Comparison of ENCODE assay signal across 31 cellular contexts in the genomic region with DNA sequence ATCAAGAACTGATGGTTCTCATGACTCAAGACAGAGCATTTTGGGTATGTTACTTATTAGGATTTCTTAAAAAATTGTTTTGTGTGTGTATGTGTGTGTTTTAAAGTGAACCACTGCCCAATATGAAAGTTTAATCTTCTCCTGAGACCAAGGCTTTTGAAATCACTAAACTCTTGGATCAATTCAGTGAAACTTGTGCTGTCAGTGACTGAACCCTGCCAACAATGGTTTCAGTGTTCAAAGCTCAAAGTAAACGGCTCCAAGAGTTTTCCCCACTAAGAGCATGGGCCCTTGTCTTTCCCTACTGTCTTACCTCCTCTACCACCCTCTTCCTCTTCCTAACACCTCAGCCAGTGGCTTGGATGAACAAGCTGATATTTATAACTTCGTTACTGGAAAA. TPM values are rescaled to one million over a fixed set of nuclear protein-coding genes. Genes with fewer than 3 reads are reported as not detected.
DNase-seq lines count a peak whose midpoint lies in the region; ATAC-seq and TF ChIP-seq lines count a peak whose summit lies in the region.
"Had no signal": no experiment of that assay in that cellular context is flagged by ENCODE, and none has a peak within 500 bp of the region (broad histone marks: within the 10 kb centered on the region; RNA-seq: fewer than 3 reads in every experiment).

No MANE protein-coding gene starts in this region.

- H3K4me1 ChIP-seq in ACC112 (ENCODE audit: control insufficient read depth, insufficient read depth, low read length, unreplicated experiment) (peaks cover 31% of the 10 kb centered on the region), Panc1 (ENCODE audit: control insufficient read depth, insufficient read depth, low read length) (peaks cover 5% of the 10 kb centered on the region; the same call in 1 of the 2 replicates)
- H3K4me1 ChIP-seq: BLaER1, neural progenitor cell, Peyer's patch, upper lobe of right lung had no signal

- H3K27ac ChIP-seq in ACC112 (ENCODE audit: low read depth, low read length) (0 out of 2 replicates have a peak overlapping the region, but pooled peaks have one; percentile 13), Panc1 (ENCODE audit: low read length) (no peak overlapping the region)
- H3K27ac ChIP-seq: BLaER1, neural progenitor cell, Peyer's patch, sigmoid colon, suprapubic skin, upper lobe of right lung had no signal

- intact Hi-C loops in Panc1 (cut with micrococcal nuclease; ENCODE audit: unreplicated experiment): no loop called here

- BruUV-seq in Panc1 (replicated peaks; lab: Mats Ljungman, UMichigan): TSS peak; percentile 99

- H2AFZ ChIP-seq in ACC112 (ENCODE audit: low read length, unreplicated experiment): no peak overlapping the region
- H2AFZ ChIP-seq: neural progenitor cell had no signal

- DNase-seq in Panc1 (ENCODE audit: low read depth, low spot score) (no peak), medulla oblongata (ENCODE audit: extremely low spot score) (peak; percentile 41), COLO829 (ENCODE audit: low spot score) (no peak), AG08395 (ENCODE audit: low spot score) (no peak)
- DNase-seq in activated CD4-positive, alpha-beta T cell treated with anti-CD3 and anti-CD28 coated beads for 4 hours: no peak
- DNase-seq: ACHN; activated CD4-positive, alpha-beta T cell treated with anti-CD3 and anti-CD28 coated beads, Interleukin-2, amount 50 U/mL, for 48 hours; activated naive CD4-positive, alpha-beta T cell treated with anti-CD3 and anti-CD28 coated beads, Interleukin-2, amount 50 U/mL, for 16 hours; anterior cingulate cortex; COR-L47; DMS79 treated with DMSO at 0.1 percent for 48 hours; effector CD4-positive, alpha-beta T cell; GF-D8; kidney; NCI-H1092 treated with DMSO at 0.1 percent for 48 hours; NCI-H187; NCI-H526 treated with DMSO at 0.1 percent for 48 hours; Peyer's patch; posterior cingulate gyrus; SHP77 treated with DMSO at 0.1 percent for 48 hours; sigmoid colon; stimulated activated CD4-positive, alpha-beta T cell treated with anti-CD3 and anti-CD28 coated beads, Interleukin-4, amount 100 ng/mL, for 4 hours; stimulated activated naive B cell treated with anti-CD40 and anti-IgM and Interleukin-4, amounts not matched to agents 10 μg/mL and 1 μg/mL and 100 μg/mL, for 72 hours; T1000; upper lobe of right lung had no signal

- CTCF ChIA-PET in Panc1 (lab: Charles Lee): no interaction called here

- no peak for TF ChIP-seq CTCF in Panc1 (IDR thresholded peaks at IDR 0.05)

- no peak for ATAC-seq in Panc1
- ATAC-seq: stimulated activated naive B cell treated with anti-CD40 and anti-IgM and Interleukin-4, amounts not matched to agents 10 μg/mL and 1 μg/mL and 100 μg/mL, for 72 hours; upper lobe of right lung had no signal

- H3K36me3 ChIP-seq in ACC112 (ENCODE audit: insufficient read depth, low read length) (peaks cover 18% of the 10 kb centered on the region), Panc1 (ENCODE audit: control insufficient read depth, insufficient read depth, low read length) (peaks cover 9% of the 10 kb centered on the region)

- H3K4me3 ChIP-seq in ACC112 (ENCODE audit: low read depth, low read length): no peak overlapping the region
- no peak overlapping the region for H3K4me3 ChIP-seq in Panc1 (ENCODE audit: low read depth in 2 of 2, low read length in 2 of 2)
- H3K4me3 ChIP-seq: BLaER1, HAP-1, lung, neural progenitor cell, Peyer's patch, sigmoid colon, suprapubic skin, upper lobe of right lung had no signal

- no peaks in the 10 kb centered on the region for H3K9me3 ChIP-seq in Panc1 (ENCODE audit: control insufficient read depth, insufficient read depth, low read depth, low read length)
- H3K9me3 ChIP-seq: BLaER1, HAP-1, Peyer's patch, sigmoid colon, suprapubic skin, upper lobe of right lung had no signal

- H3K27me3 ChIP-seq in ACC112 (ENCODE audit: insufficient read depth, low read length): no peaks in the 10 kb centered on the region
- H3K27me3 ChIP-seq in Panc1 (ENCODE audit: control insufficient read depth, insufficient read depth, low read length): no peaks in the 10 kb centered on the region
- H3K27me3 ChIP-seq: BLaER1, neural progenitor cell, Peyer's patch, sigmoid colon, suprapubic skin, upper lobe of right lung had no signal

- in situ Hi-C loops in Panc1 (cut with HindIII; ENCODE audit: low pct_unique_long_range_greater_than_20kb, low sequenced_read_pairs): no loop called here

- POLR2A ChIA-PET in Panc1 (lab: Charles Lee): no interaction called here

- peaks cover 6% of the 10 kb centered on the region for H3K79me2 ChIP-seq in ACC112 (ENCODE audit: control insufficient read depth, insufficient read depth, low read length, unreplicated experiment)

RNA-seq across cellular contexts. Expression of gene NFE2L1, which starts 22.0 kb away (rescaled TPM):
- total RNA-seq in Panc1 (2021; ENCODE audit: unreplicated experiment): 210 TPM
- polyA plus RNA-seq in Panc1 (2012; ENCODE audit: insufficient read length): 312 TPM

RNA-seq across cellular contexts. Expression of gene CBX1, which starts 31.1 kb away (rescaled TPM):
- total RNA-seq in Panc1 (2021; ENCODE audit: unreplicated experiment): 157 TPM
- 105 TPM for polyA plus RNA-seq in Panc1 (2012; ENCODE audit: insufficient read length)

RNA-seq across cellular contexts. Expression of gene COPZ2, which starts 32.6 kb away (rescaled TPM):
- 5.4 TPM for total RNA-seq in Panc1 (2021; ENCODE audit: unreplicated experiment)
- 5.3 TPM for polyA plus RNA-seq in Panc1 (2012; ENCODE audit: insufficient read length)

RNA-seq across cellular contexts. Expression of gene SNX11, which starts 37.4 kb away (rescaled TPM):
- 28.1 TPM for total RNA-seq in Panc1 (2021; ENCODE audit: unreplicated experiment)
- polyA plus RNA-seq in Panc1 (2012; ENCODE audit: insufficient read length): 20.8 TPM
